ENCODE assay signal across 23 cellular contexts in genomic region chr20:35757098-35757705, GRCh38. TPM values are rescaled to one million over a fixed set of nuclear protein-coding genes. Genes with fewer than 3 reads are reported as not detected.
DNase-seq lines count a peak whose midpoint lies in the region; ATAC-seq, FAIRE-seq and TF ChIP-seq lines count a peak whose summit lies in the region.
"Had no signal": no experiment of that assay in that cellular context is flagged by ENCODE, and none has a peak within 500 bp of the region (broad histone marks: within the 10 kb centered on the region; RNA-seq: fewer than 3 reads in every experiment).

No MANE protein-coding gene starts in this region.

- no peak overlapping the region for H4K8ac ChIP-seq in H1 (ENCODE audit: extremely low read depth, insufficient read depth, low read length)

- peak overlapping the region in 1 of 2 donors; percentile 3 for H3K4me3 Mint-ChIP-seq in activated T-cell treated with anti-CD3 and anti-CD28 coated beads, Interleukin-2, amount 50 U/mL, for 72 hours
- H3K4me3 Mint-ChIP-seq: activated B cell treated with CpG ODN at 0.5 μM for 24 hours; activated T-helper 17 cell treated with anti-CD3 and anti-CD28 coated beads, Interleukin-2, amount 50 U/mL, for 72 hours; dendritic cell treated with granulocyte-macrophage colony-stimulating factor and Interleukin-4, amounts not matched to agents 40 ng/mL and 50 ng/mL, for 4 days; natural killer cell had no signal

- H3K23me2 ChIP-seq in H1 (ENCODE audit: low read depth, low read length), result no peaks in the 10 kb centered on the region

- 0 out of 2 replicates have a peak, but pooled peaks cover 3% of the 10 kb centered on the region for H3K4me1 ChIP-seq in Karpas-422 (ENCODE audit: low read length)
- H3K4me1 ChIP-seq in H1 (replicated peaks in 1 of 4; ENCODE audit: control insufficient read depth in 3 of 4, insufficient read depth in 4 of 4, low read length in 3 of 4), result no peaks in the 10 kb centered on the region
- H3K4me1 ChIP-seq in smooth muscle cell (ENCODE audit: low read depth), result no peaks in the 10 kb centered on the region

- H2BK15ac ChIP-seq in H1 (ENCODE audit: low read length), result no peak overlapping the region

- no peak overlapping the region for H2BK5ac ChIP-seq in H1 (ENCODE audit: low read depth, low read length)

- no peaks in the 10 kb centered on the region for H3K9me2 ChIP-seq in Karpas-422 (replicated peaks; ENCODE audit: insufficient read depth, low read length)

- H3K36me3 Mint-ChIP-seq in activated T-cell treated with anti-CD3 and anti-CD28 coated beads, Interleukin-2, amount 50 U/mL, for 72 hours (ENCODE audit: insufficient read depth in 2 of 2), result no peaks in the 10 kb centered on the region
- H3K36me3 Mint-ChIP-seq: natural killer cell had no signal

- H2BK20ac ChIP-seq in H1 (ENCODE audit: low read length), result no peak overlapping the region

- H4K20me1 ChIP-seq in Karpas-422 (ENCODE audit: insufficient read depth, low read depth, low read length) (no peaks in the 10 kb centered on the region), H1 (replicated peaks in 1 of 2; ENCODE audit: control insufficient read depth in 1 of 2, insufficient read depth in 2 of 2, low read length in 2 of 2) (no peaks in the 10 kb centered on the region), smooth muscle cell (ENCODE audit: low read depth) (peaks cover 8% of the 10 kb centered on the region)

- H3K4me1 Mint-ChIP-seq in activated T-cell treated with anti-CD3 and anti-CD28 coated beads, Interleukin-2, amount 50 U/mL, for 72 hours (ENCODE audit: low read depth), result peaks cover 6% of the 10 kb centered on the region
- H3K4me1 Mint-ChIP-seq: activated B cell treated with CpG ODN at 0.5 μM for 24 hours; activated T-helper 17 cell treated with anti-CD3 and anti-CD28 coated beads, Interleukin-2, amount 50 U/mL, for 72 hours had no signal

- H4K91ac ChIP-seq in H1 (replicated peaks; ENCODE audit: insufficient read length, low read length), result no peak overlapping the region

- no peaks in the 10 kb centered on the region for H3K27me3 Mint-ChIP-seq in activated T-cell treated with anti-CD3 and anti-CD28 coated beads, Interleukin-2, amount 50 U/mL, for 72 hours (ENCODE audit: low read depth)
- H3K27me3 Mint-ChIP-seq: activated B cell treated with CpG ODN at 0.5 μM for 24 hours; activated T-helper 17 cell treated with anti-CD3 and anti-CD28 coated beads, Interleukin-2, amount 50 U/mL, for 72 hours; dendritic cell treated with granulocyte-macrophage colony-stimulating factor and Interleukin-4, amounts not matched to agents 40 ng/mL and 50 ng/mL, for 4 days had no signal

- H2AFZ ChIP-seq in Karpas-422 (ENCODE audit: low read length) (peak overlapping the region; percentile 56; the same call in 1 of the 2 replicates), H1 (ENCODE audit: low read length) (0 out of 2 replicates have a peak overlapping the region, but pooled peaks have one; percentile 70), smooth muscle cell (ENCODE audit: low read depth) (no peak overlapping the region)

- H3K14ac ChIP-seq in H1 (ENCODE audit: insufficient read length), result no peak overlapping the region

- H3K27ac Mint-ChIP-seq in activated T-cell treated with anti-CD3 and anti-CD28 coated beads, Interleukin-2, amount 50 U/mL, for 72 hours, result peak overlapping the region; percentile 77
- H3K27ac Mint-ChIP-seq: activated B cell treated with CpG ODN at 0.5 μM for 24 hours; activated T-helper 17 cell treated with anti-CD3 and anti-CD28 coated beads, Interleukin-2, amount 50 U/mL, for 72 hours; dendritic cell treated with granulocyte-macrophage colony-stimulating factor and Interleukin-4, amounts not matched to agents 40 ng/mL and 50 ng/mL, for 4 days; natural killer cell; progenitor cell of endocrine pancreas had no signal

- H3K56ac ChIP-seq in H1 (replicated peaks; ENCODE audit: insufficient read length, low read depth, low read length), result no peak overlapping the region

- H3K23ac ChIP-seq in H1 (ENCODE audit: insufficient read length), result no peak overlapping the region

- TF ChIP-seq POLR2A in H1 (IDR thresholded peaks at IDR 0.05; ENCODE audit: control extremely low read depth in 1 of 2, low read depth in 2 of 2, low read length in 2 of 2), result no peak

- no peak for TF ChIP-seq CTCF in H1 (IDR thresholded peaks at IDR 0.05; ENCODE audit: control extremely low read depth in 1 of 3, insufficient read depth in 1 of 3, low read depth in 1 of 3, low read length in 3 of 3)
- no peak for TF ChIP-seq CTCF in smooth muscle cell (IDR thresholded peaks at IDR 0.05; ENCODE audit: borderline replicate concordance, insufficient read depth, poor library complexity, severe bottlenecking)

- DNase-seq in activated T-cell treated with anti-CD3 and anti-CD28 coated beads, Interleukin-2, amount 50 U/mL, for 72 hours, result no peak
- DNase-seq in activated T-cell treated with anti-CD3 and anti-CD28 coated beads, Interleukin-2, amount 50 U/mL, for 1 hour, result no peak
- DNase-seq in Karpas-422 (no peak), H1 (ENCODE audit: low read depth in 1 of 2, low spot score in 2 of 2) (no peak), smooth muscle cell (lab: John Stamatoyannopoulos, UW; ENCODE audit: unreplicated experiment) (no peak)
- no peak for DNase-seq in activated CD4-positive, alpha-beta T cell treated with anti-CD3 and anti-CD28 coated beads for 1 hour
- DNase-seq: activated B cell treated with CpG ODN at 0.5 μM for 24 hours, C1 segment of cervical spinal cord, foreskin melanocyte, hypothalamus, natural killer cell, NCI-H1694 treated with DMSO at 0.1 percent for 48 hours, SHP77 had no signal

- H3K79me2 ChIP-seq in Karpas-422 (ENCODE audit: low read length) (no peaks in the 10 kb centered on the region), H1 (ENCODE audit: control insufficient read depth in 1 of 2, insufficient read depth in 2 of 2, low read length in 2 of 2) (no peaks in the 10 kb centered on the region), smooth muscle cell (ENCODE audit: low read depth) (no peaks in the 10 kb centered on the region)

- H2BK12ac ChIP-seq in H1 (ENCODE audit: low read depth, low read length), result no peak overlapping the region

- no peaks in the 10 kb centered on the region for H3F3A ChIP-seq in smooth muscle cell (ENCODE audit: low read depth)

- CTCF ChIA-PET in H1 (lab: Charles Lee; ENCODE audit: partially characterized antibody), result no interaction called here

- no peak for FAIRE-seq in H1 (lab: Jason Lieb, UNC)
- FAIRE-seq: G401.6, H54, keratinocyte had no signal

- H3K27ac ChIP-seq in Karpas-422 (ENCODE audit: low read length), result no peak overlapping the region
- H3K27ac ChIP-seq in H1 (ENCODE audit: low read depth, low read length), result no peak overlapping the region
- H3K27ac ChIP-seq in smooth muscle cell (ENCODE audit: low read depth), result no peak overlapping the region
- H3K27ac ChIP-seq: cardiac muscle cell had no signal

- H3K9me3 Mint-ChIP-seq in activated T-cell treated with anti-CD3 and anti-CD28 coated beads, Interleukin-2, amount 50 U/mL, for 72 hours, result no peaks in the 10 kb centered on the region
- H3K9me3 Mint-ChIP-seq: activated B cell treated with CpG ODN at 0.5 μM for 24 hours; activated T-helper 17 cell treated with anti-CD3 and anti-CD28 coated beads, Interleukin-2, amount 50 U/mL, for 72 hours; dendritic cell treated with granulocyte-macrophage colony-stimulating factor and Interleukin-4, amounts not matched to agents 40 ng/mL and 50 ng/mL, for 4 days; natural killer cell had no signal

- H3K9ac ChIP-seq in Karpas-422 (ENCODE audit: low read length) (no peak overlapping the region), H1 (replicated peaks in 1 of 4; ENCODE audit: extremely low read depth in 1 of 4, low read depth in 3 of 4, low read length in 3 of 4) (no peak overlapping the region), smooth muscle cell (ENCODE audit: low read depth) (no peak overlapping the region)

- H3K36me3 ChIP-seq in Karpas-422 (ENCODE audit: insufficient read depth, low read length) (no peaks in the 10 kb centered on the region), H1 (ENCODE audit: control insufficient read depth in 2 of 4, insufficient read depth in 4 of 4, low read length in 3 of 4) (no peaks in the 10 kb centered on the region), smooth muscle cell (ENCODE audit: low read depth) (no peaks in the 10 kb centered on the region)
- H3K36me3 ChIP-seq: cardiac muscle cell, MG63 had no signal

- no peak overlapping the region for H2BK120ac ChIP-seq in H1 (replicated peaks; ENCODE audit: low read depth, low read length)

- H3K4ac ChIP-seq in H1 (replicated peaks; ENCODE audit: insufficient read length, low read depth, low read length), result no peak overlapping the region

- POLR2A ChIA-PET in H1 (lab: Charles Lee; ENCODE audit: partially characterized antibody), result interaction anchor here (1.0 to 10.7 kb wide), 3 partner anchors 14 to 15 kb away, joined by 3 to 97 read pairs (median 3); partner anchors contain the start of genes PHF20 and RBM39

- no peak for TF ChIP-seq EP300 in H1 (IDR thresholded peaks at IDR 0.05; ENCODE audit: borderline replicate concordance in 1 of 2, low read depth in 2 of 2, low read length in 2 of 2)

- H3K27me3 ChIP-seq in Karpas-422 (ENCODE audit: low read length) (no peaks in the 10 kb centered on the region), H1 (replicated peaks in 1 of 4; ENCODE audit: control insufficient read depth in 3 of 4, extremely low read depth in 1 of 4, insufficient read depth in 3 of 4, low read length in 3 of 4) (no peaks in the 10 kb centered on the region), smooth muscle cell (ENCODE audit: low read depth) (peaks cover 5% of the 10 kb centered on the region)
- H3K27me3 ChIP-seq: cardiac muscle cell, MG63 had no signal

- no peaks in the 10 kb centered on the region for H3K79me1 ChIP-seq in H1 (ENCODE audit: low read depth, low read length)

- no peak for ATAC-seq in activated T-cell treated with anti-CD3 and anti-CD28 coated beads, Interleukin-2, amount 50 U/mL, for 72 hours (replicated peaks in 1 of 2)
- ATAC-seq in SK-N-SH treated with all-trans-retinoic acid at 6 μM for 48 hours, result no peak
- ATAC-seq in GM19452 (IDR thresholded peaks at IDR 0.05; ENCODE audit: unreplicated experiment), result no peak
- ATAC-seq: natural killer cell had no signal

- no peaks in the 10 kb centered on the region for H3K9me3 ChIP-seq in Karpas-422 (ENCODE audit: low read length)
- H3K9me3 ChIP-seq in H1 (ENCODE audit: insufficient read depth in 2 of 2, low read depth in 1 of 2, low read length in 1 of 2), result no peaks in the 10 kb centered on the region
- H3K9me3 ChIP-seq in smooth muscle cell (replicated peaks; ENCODE audit: low read depth), result no peaks in the 10 kb centered on the region
- H3K9me3 ChIP-seq: MG63 had no signal

- no peak overlapping the region for H4K5ac ChIP-seq in H1 (ENCODE audit: insufficient read length, low read depth, low read length)

- 80% methylated on average over 4 of the region's 4 CpGs; no CpG with 5 or more reads in 1 of the 2 experiments for WGBS in H1 (ENCODE audit: extremely low coverage in 1 of 2, insufficient coverage in 1 of 2, insufficient read length in 1 of 2, insufficient replicate concordance in 2 of 2, low coverage in 1 of 2, low lambda C conversion rate in 2 of 2, missing lambda C conversion rate in 1 of 2), 2 experiments
- 84% methylated on average over 4 of the region's 4 CpGs for WGBS in smooth muscle cell (ENCODE audit: low lambda C conversion rate)

- H2AK5ac ChIP-seq in H1 (ENCODE audit: low read depth, low read length), result no peak overlapping the region

- no peak for TF ChIP-seq RAD21 in H1 (IDR thresholded peaks at IDR 0.05 in 1 of 2, conservative IDR thresholded peaks at IDR 0.05 in 1 of 2; ENCODE audit: low read depth in 2 of 2, low read length in 2 of 2)

- H3K4me2 ChIP-seq in Karpas-422 (ENCODE audit: low read depth, low read length, poor library complexity, severe bottlenecking) (no peak overlapping the region), H1 (ENCODE audit: insufficient read depth in 1 of 2, low read depth in 2 of 2, low read length in 2 of 2) (no peak overlapping the region), smooth muscle cell (peak overlapping the region; percentile 24)

- no peak overlapping the region for H3K18ac ChIP-seq in H1 (ENCODE audit: extremely low read depth, low read length)

- H3K4me3 ChIP-seq in Karpas-422 (ENCODE audit: low read length) (no peak overlapping the region), H1 (ENCODE audit: extremely low read depth in 1 of 4, insufficient read depth in 2 of 4, low read depth in 3 of 4, low read length in 4 of 4) (no peak overlapping the region), smooth muscle cell (no peak overlapping the region)
- H3K4me3 ChIP-seq: cardiac muscle cell had no signal

RNA-seq across cellular contexts. Expression of gene PHF20, which starts 14.6 kb away (rescaled TPM):
- 10 to 100 TPM; 68.1 to 68.6 TPM for total RNA-seq in activated T-cell treated with anti-CD3 and anti-CD28 coated beads, Interleukin-2, amount 50 U/mL, for 72 hours
- total RNA-seq in Karpas-422 (2014; rRNA removed; shearing (Covaris generic); ENCODE audit: low replicate concordance), result 27.8 and 41.7 TPM in 2 replicates
- total RNA-seq in H1 (2021; fragmentation: NEBNext Ultra II Directional; extraction: Animal tissue kit (Norgen Biotek cat#: 25700)), result 70.1 and 70.3 TPM in 2 replicates
- 25.6 and 39.9 TPM in 2 replicates for polyA plus RNA-seq in H1 (2011; rRNA removed)
- 38.5 TPM for polyA plus RNA-seq in H1 (2011; cell fraction: cytosol; rRNA removed)
- polyA plus RNA-seq in H1 (2011; cell fraction: nucleus; rRNA removed), result 80.9 TPM
- polyA plus RNA-seq in H1 (2012, experiment 1 of 2), result 36.4 to 52.6 TPM (median 38.6 TPM) in 4 replicates
- 11.6 TPM for polyA plus RNA-seq in H1 (2012, experiment 2 of 2)
- polyA plus RNA-seq in H1 (2013, experiment 1 of 2), result 38.4 TPM
- polyA plus RNA-seq in H1 (2013, experiment 2 of 2), result 38.0 TPM
- polyA minus RNA-seq in H1 (2011; rRNA and poly(A)+ RNA removed), result 67.2 and 70.5 TPM in 2 replicates
- polyA minus RNA-seq in H1 (2011; cell fraction: cytosol; rRNA and poly(A)+ RNA removed), result 45.4 TPM
- polyA minus RNA-seq in H1 (2011; cell fraction: nucleus; rRNA and poly(A)+ RNA removed), result 86.3 TPM
- 24.5 and 27.4 TPM in 2 replicates for total RNA-seq in smooth muscle cell
- 23.3 and 23.7 TPM in 2 replicates for polyA plus RNA-seq in smooth muscle cell

RNA-seq across cellular contexts. Expression of gene RBM39, which starts 15.1 kb away (rescaled TPM):
- 100 to 1,000 TPM; 431 to 525 TPM for total RNA-seq in activated T-cell treated with anti-CD3 and anti-CD28 coated beads, Interleukin-2, amount 50 U/mL, for 72 hours
- total RNA-seq in Karpas-422 (2014; rRNA removed; shearing (Covaris generic); ENCODE audit: low replicate concordance), result 315 and 375 TPM in 2 replicates
- total RNA-seq in H1 (2021; fragmentation: NEBNext Ultra II Directional; extraction: Animal tissue kit (Norgen Biotek cat#: 25700)), result 219 and 220 TPM in 2 replicates
- 55.2 and 78.0 TPM in 2 replicates for polyA plus RNA-seq in H1 (2011; rRNA removed)
- polyA plus RNA-seq in H1 (2011; cell fraction: cytosol; rRNA removed), result 91.4 TPM
- polyA plus RNA-seq in H1 (2011; cell fraction: nucleus; rRNA removed), result 192 TPM
- 147 to 209 TPM (median 187 TPM) in 4 replicates for polyA plus RNA-seq in H1 (2012, experiment 1 of 2)
- polyA plus RNA-seq in H1 (2012, experiment 2 of 2), result 17.2 TPM
- polyA plus RNA-seq in H1 (2013, experiment 1 of 2), result 189 TPM
- polyA plus RNA-seq in H1 (2013, experiment 2 of 2), result 163 TPM
- polyA minus RNA-seq in H1 (2011; rRNA and poly(A)+ RNA removed), result 106 and 152 TPM in 2 replicates
- 74.5 TPM for polyA minus RNA-seq in H1 (2011; cell fraction: cytosol; rRNA and poly(A)+ RNA removed)
- 261 TPM for polyA minus RNA-seq in H1 (2011; cell fraction: nucleus; rRNA and poly(A)+ RNA removed)
- 408 and 449 TPM in 2 replicates for total RNA-seq in smooth muscle cell
- 139 and 196 TPM in 2 replicates for polyA plus RNA-seq in smooth muscle cell

RNA-seq across cellular contexts. Expression of gene ROMO1, which starts 58.0 kb away (rescaled TPM):
- total RNA-seq in activated T-cell treated with anti-CD3 and anti-CD28 coated beads, Interleukin-2, amount 50 U/mL, for 72 hours, result 10 to 100 TPM; 51.4 to 53.8 TPM
- total RNA-seq in Karpas-422 (2014; rRNA removed; shearing (Covaris generic); ENCODE audit: low replicate concordance), result 242 and 325 TPM in 2 replicates
- total RNA-seq in H1 (2021; fragmentation: NEBNext Ultra II Directional; extraction: Animal tissue kit (Norgen Biotek cat#: 25700)), result 164 and 173 TPM in 2 replicates
- polyA plus RNA-seq in H1 (2011; rRNA removed) (702 and 1,070 TPM in 2 replicates), smooth muscle cell (694 and 771 TPM in 2 replicates)
- polyA plus RNA-seq in H1 (2011; cell fraction: cytosol; rRNA removed), result 631 TPM
- 401 TPM for polyA plus RNA-seq in H1 (2011; cell fraction: nucleus; rRNA removed)
- polyA plus RNA-seq in H1 (2012, experiment 1 of 2), result 114 to 387 TPM (median 323 TPM) in 4 replicates
- polyA plus RNA-seq in H1 (2012, experiment 2 of 2), result 427 TPM
- 546 TPM for polyA plus RNA-seq in H1 (2013, experiment 1 of 2)
- polyA plus RNA-seq in H1 (2013, experiment 2 of 2), result 515 TPM
- polyA minus RNA-seq in H1 (2011; rRNA and poly(A)+ RNA removed), result 15.1 and 25.8 TPM in 2 replicates
- polyA minus RNA-seq in H1 (2011; cell fraction: cytosol; rRNA and poly(A)+ RNA removed), result 45.5 TPM
- 46.2 TPM for polyA minus RNA-seq in H1 (2011; cell fraction: nucleus; rRNA and poly(A)+ RNA removed)
- total RNA-seq in smooth muscle cell, result 252 and 523 TPM in 2 replicates

RNA-seq across cellular contexts. Expression of gene NFS1, which starts 58.0 kb away (rescaled TPM):
- total RNA-seq in activated T-cell treated with anti-CD3 and anti-CD28 coated beads, Interleukin-2, amount 50 U/mL, for 72 hours, result 10 to 100 TPM; 43.3 to 46.0 TPM
- 62.6 and 79.6 TPM in 2 replicates for total RNA-seq in Karpas-422 (2014; rRNA removed; shearing (Covaris generic); ENCODE audit: low replicate concordance)
- total RNA-seq in H1 (2021; fragmentation: NEBNext Ultra II Directional; extraction: Animal tissue kit (Norgen Biotek cat#: 25700)), result 25.1 and 26.1 TPM in 2 replicates
- 35.4 and 38.8 TPM in 2 replicates for polyA plus RNA-seq in H1 (2011; rRNA removed)
- polyA plus RNA-seq in H1 (2011; cell fraction: cytosol; rRNA removed), result 34.4 TPM
- polyA plus RNA-seq in H1 (2011; cell fraction: nucleus; rRNA removed), result 37.7 TPM
- 21.4 to 26.7 TPM (median 23.6 TPM) in 4 replicates for polyA plus RNA-seq in H1 (2012, experiment 1 of 2)
- 20.6 TPM for polyA plus RNA-seq in H1 (2012, experiment 2 of 2)
- 13.6 TPM for polyA plus RNA-seq in H1 (2013, experiment 1 of 2)
- 12.2 TPM for polyA plus RNA-seq in H1 (2013, experiment 2 of 2)
- polyA minus RNA-seq in H1 (2011; rRNA and poly(A)+ RNA removed), result 27.2 and 28.3 TPM in 2 replicates
- polyA minus RNA-seq in H1 (2011; cell fraction: cytosol; rRNA and poly(A)+ RNA removed), result 11.1 TPM
- polyA minus RNA-seq in H1 (2011; cell fraction: nucleus; rRNA and poly(A)+ RNA removed), result 10.5 TPM
- 25.3 and 40.1 TPM in 2 replicates for total RNA-seq in smooth muscle cell
- 35.1 and 40.3 TPM in 2 replicates for polyA plus RNA-seq in smooth muscle cell
